29 cellular contexts compared by ENCODE assay signal in the genomic region with DNA sequence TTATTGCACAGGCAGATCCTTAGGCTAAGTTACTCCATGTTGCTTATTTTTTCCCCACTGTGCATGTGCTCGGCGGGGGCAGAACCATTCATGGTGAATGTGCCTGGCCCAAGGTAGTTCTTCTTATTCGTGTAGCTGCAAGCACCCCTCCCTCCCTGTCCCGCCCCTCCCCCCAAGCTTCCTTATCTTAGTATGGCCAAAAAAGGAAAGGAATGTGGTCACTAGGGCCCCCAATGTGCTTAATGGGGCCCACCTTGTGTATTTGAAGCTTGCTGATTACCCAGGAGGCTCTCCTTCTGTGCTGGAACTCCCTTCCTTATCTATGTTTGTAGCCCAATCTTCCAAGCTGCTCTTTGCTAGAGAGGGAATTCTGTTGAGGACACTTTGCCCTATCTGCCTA.
"Had no signal": no experiment of that assay in that cellular context is flagged by ENCODE, and none has a peak within 500 bp of the region (broad histone marks: within the 10 kb centered on the region; RNA-seq: fewer than 3 reads in every experiment).

No MANE protein-coding gene starts in this region.

- H3K36me3 ChIP-seq: MG63 had no signal

- DNase-seq: activated CD4-positive, alpha-beta memory T cell treated with anti-CD3 and anti-CD28 coated beads, Interleukin-2, amount 10 ng/mL, durations not matched to agents 7 days and 5 days; activated CD4-positive, alpha-beta T cell treated with anti-CD3 and anti-CD28 coated beads for 1 hour; activated CD4-positive, alpha-beta T cell treated with anti-CD3 and anti-CD28 coated beads for 48 hours; activated CD4-positive, CD25-positive, alpha-beta regulatory T cell; activated CD8-positive, alpha-beta memory T cell treated with anti-CD3 and anti-CD28 coated beads for 24 hours; activated CD8-positive, alpha-beta memory T cell treated with anti-CD3 and anti-CD28 coated beads, Interleukin-2, amount 10 ng/mL, durations not matched to agents 7 days and 5 days; activated CD8-positive, alpha-beta memory T cell treated with anti-CD3 and anti-CD28 coated beads, Interleukin-2, amount 50 U/mL, for 48 hours; activated effector memory CD4-positive, alpha-beta T cell treated with Interleukin-2 at 50 U/mL for 16 hours; activated naive CD4-positive, alpha-beta T cell treated with anti-CD3 and anti-CD28 coated beads, Interleukin-2, amount 10 ng/mL, durations not matched to agents 7 days and 5 days; activated naive CD8-positive, alpha-beta T cell treated with anti-CD3 and anti-CD28 coated beads, Interleukin-2, amount 50 U/mL, for 24 hours; activated T-cell treated with anti-CD3 and anti-CD28 coated beads, Interleukin-2, amount 50 U/mL, for 48 hours; anterior cingulate cortex; central memory CD4-positive, alpha-beta T cell; KG1; MG63; NCI-H1092; NCI-H1436 treated with DMSO at 0.1 percent for 48 hours; NCI-H1694 treated with DMSO at 0.1 percent for 48 hours; NCI-H2029; NCI-H345; NCI-H524 treated with DMSO at 0.1 percent for 48 hours; NK-92 treated with Interleukin-12 subunit alpha and Interleukin-12 subunit beta, amount 100 ng/mL, for 24 hours; Right ventricle myocardium superior; T1000 had no signal

- H3K4me3 ChIP-seq: MG63 had no signal

- H3K27me3 Mint-ChIP-seq: activated CD4-positive, alpha-beta memory T cell treated with anti-CD3 and anti-CD28 coated beads, Interleukin-2, amount 10 ng/mL, durations not matched to agents 7 days and 5 days; activated CD8-positive, alpha-beta memory T cell treated with anti-CD3 and anti-CD28 coated beads, Interleukin-2, amount 10 ng/mL, durations not matched to agents 7 days and 5 days; activated naive CD4-positive, alpha-beta T cell treated with anti-CD3 and anti-CD28 coated beads, Interleukin-2, amount 10 ng/mL, durations not matched to agents 7 days and 5 days; activated naive CD8-positive, alpha-beta T cell; activated naive CD8-positive, alpha-beta T cell treated with anti-CD3 and anti-CD28 coated beads, Interleukin-2, amount 50 U/mL, for 24 hours had no signal

- H3K36me3 Mint-ChIP-seq: activated CD8-positive, alpha-beta memory T cell treated with anti-CD3 and anti-CD28 coated beads, Interleukin-2, amount 10 ng/mL, durations not matched to agents 7 days and 5 days; activated naive CD4-positive, alpha-beta T cell treated with anti-CD3 and anti-CD28 coated beads, Interleukin-2, amount 10 ng/mL, durations not matched to agents 7 days and 5 days; brain had no signal

- FAIRE-seq: bronchial epithelial cell, TTC549 had no signal

- H3K27ac Mint-ChIP-seq: activated CD4-positive, alpha-beta memory T cell treated with anti-CD3 and anti-CD28 coated beads, Interleukin-2, amount 10 ng/mL, durations not matched to agents 7 days and 5 days; activated CD8-positive, alpha-beta memory T cell treated with anti-CD3 and anti-CD28 coated beads, Interleukin-2, amount 10 ng/mL, durations not matched to agents 7 days and 5 days; activated naive CD4-positive, alpha-beta T cell treated with anti-CD3 and anti-CD28 coated beads, Interleukin-2, amount 10 ng/mL, durations not matched to agents 7 days and 5 days; activated naive CD8-positive, alpha-beta T cell; activated naive CD8-positive, alpha-beta T cell treated with anti-CD3 and anti-CD28 coated beads, Interleukin-2, amount 50 U/mL, for 24 hours; brain had no signal

- ATAC-seq: activated CD8-positive, alpha-beta memory T cell treated with anti-CD3 and anti-CD28 coated beads, Interleukin-2, amount 10 ng/mL, durations not matched to agents 7 days and 5 days; activated naive CD8-positive, alpha-beta T cell treated with anti-CD3 and anti-CD28 coated beads, Interleukin-2, amount 50 U/mL, for 24 hours had no signal

- H3K4me3 Mint-ChIP-seq: activated CD4-positive, alpha-beta memory T cell treated with anti-CD3 and anti-CD28 coated beads, Interleukin-2, amount 10 ng/mL, durations not matched to agents 7 days and 5 days; activated CD8-positive, alpha-beta memory T cell treated with anti-CD3 and anti-CD28 coated beads, Interleukin-2, amount 10 ng/mL, durations not matched to agents 7 days and 5 days; activated naive CD4-positive, alpha-beta T cell treated with anti-CD3 and anti-CD28 coated beads, Interleukin-2, amount 10 ng/mL, durations not matched to agents 7 days and 5 days; activated naive CD8-positive, alpha-beta T cell; activated naive CD8-positive, alpha-beta T cell treated with anti-CD3 and anti-CD28 coated beads, Interleukin-2, amount 50 U/mL, for 24 hours; brain had no signal

- H3K4me1 Mint-ChIP-seq: activated CD4-positive, alpha-beta memory T cell treated with anti-CD3 and anti-CD28 coated beads, Interleukin-2, amount 10 ng/mL, durations not matched to agents 7 days and 5 days; activated CD8-positive, alpha-beta memory T cell treated with anti-CD3 and anti-CD28 coated beads, Interleukin-2, amount 10 ng/mL, durations not matched to agents 7 days and 5 days; activated naive CD4-positive, alpha-beta T cell treated with anti-CD3 and anti-CD28 coated beads, Interleukin-2, amount 10 ng/mL, durations not matched to agents 7 days and 5 days; activated naive CD8-positive, alpha-beta T cell treated with anti-CD3 and anti-CD28 coated beads, Interleukin-2, amount 50 U/mL, for 24 hours; brain had no signal

- H3K27me3 ChIP-seq: MG63 had no signal

- H3K27ac ChIP-seq: VCaP had no signal
